5 cellular contexts compared by ENCODE assay signal in genomic region chr19:35051268-35051667, GRCh38. TPM values are rescaled to one million over a fixed set of nuclear protein-coding genes. Genes with fewer than 3 reads are reported as not detected.
"Had no signal": no experiment of that assay in that cellular context is flagged by ENCODE, and none has a peak within 500 bp of the region (broad histone marks: within the 10 kb centered on the region; RNA-seq: fewer than 3 reads in every experiment).

No MANE protein-coding gene starts in this region.

RNA-seq across cellular contexts. Expression of gene HPN, which starts 9.7 kb away (rescaled TPM):
- total RNA-seq: naive thymus-derived CD4-positive, alpha-beta T cell; natural killer cell; occipital lobe; pulmonary artery endothelial cell; urinary bladder had no signal
- polyA plus RNA-seq: naive thymus-derived CD4-positive, alpha-beta T cell had no signal
